In the genomic region with DNA sequence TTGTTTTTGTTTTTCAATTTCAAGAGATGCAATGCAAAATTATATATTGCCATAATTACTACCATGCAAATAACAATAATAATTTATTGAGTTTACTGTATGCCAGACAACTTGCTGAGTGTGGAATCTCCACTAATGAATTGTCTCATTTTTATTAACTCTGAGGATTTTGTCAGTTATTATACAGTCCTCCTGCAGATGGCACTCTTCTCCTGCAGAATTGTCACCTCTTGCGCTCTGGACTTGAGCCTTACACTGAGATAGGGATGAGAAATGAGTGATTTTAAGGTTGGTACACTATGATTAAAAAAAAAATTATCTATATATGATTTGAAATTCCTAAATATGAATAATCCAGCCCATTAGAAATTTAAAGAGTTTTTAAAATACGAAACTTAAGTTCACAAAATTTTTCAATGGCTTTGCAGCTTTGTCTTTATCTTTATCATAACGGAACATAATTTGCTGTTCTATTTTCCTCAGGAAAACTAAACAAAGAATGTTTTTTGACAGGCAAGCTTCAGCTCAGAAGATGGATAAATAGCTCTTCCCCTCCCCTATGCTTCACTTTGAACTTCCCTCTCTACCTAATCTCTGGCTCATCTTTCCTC, we compare ENCODE assay signal across 7 cellular contexts. TPM values are rescaled to one million over a fixed set of nuclear protein-coding genes. Genes with fewer than 3 reads are reported as not detected.
A peak's percentile ranks its signal among the peaks of the same experiment; 100 is the strongest.
DNase-seq lines count a peak whose midpoint lies in the region; ATAC-seq, FAIRE-seq and TF ChIP-seq lines count a peak whose summit lies in the region.

No MANE protein-coding gene starts in this region.

- H3K4me3 ChIP-seq in HL-60 (replicated peaks; ENCODE audit: insufficient read depth, low read length) (no peak overlapping the region), bronchial epithelial cell (ENCODE audit: low read depth, low read length) (no peak overlapping the region), transverse colon (no peak overlapping the region)

- peak; percentile 26 for TF ChIP-seq CTCF in HL-60 (IDR thresholded peaks at IDR 0.05; ENCODE audit: insufficient read depth, low read length)
- TF ChIP-seq CTCF in bronchial epithelial cell (IDR thresholded peaks at IDR 0.05; ENCODE audit: insufficient read depth, low read length, severe bottlenecking): peak; percentile 53
- TF ChIP-seq CTCF in transverse colon (IDR thresholded peaks at IDR 0.05): peak; percentile 65 to 78 (median 69)

- in situ Hi-C loops in G401 (cut with HindIII; ENCODE audit: low sequenced_read_pairs) (no loop called here), transverse colon (cut with MboI; ENCODE audit: low pct_ligation_motif_present in 1 of 4, low pct_unique_long_range_greater_than_20kb in 1 of 4, low sequenced_read_pairs in 3 of 4) (loop anchor here (10.0 to 25.0 kb wide), 2 partner anchors 1260 to 1263 kb away; no protein-coding TSS in a partner anchor)

- no peak for TF ChIP-seq POLR2A in transverse colon (IDR thresholded peaks at IDR 0.05)

- DNase-seq in G401 (ENCODE audit: low spot score): peak; percentile 75
- peak; percentile 23 to 51 for DNase-seq in HL-60 (ENCODE audit: low read depth in 1 of 2, low spot score in 1 of 2)
- peak; percentile 32 for DNase-seq in RCC 7860 (ENCODE audit: low spot score)
- DNase-seq in bronchial epithelial cell (ENCODE audit: low read depth): peak; percentile 42
- DNase-seq in kidney glomerular epithelial cell (lab: John Stamatoyannopoulos, UW): peak; percentile 61
- no peak for DNase-seq in transverse colon

- no peak for TF ChIP-seq EP300 in transverse colon (IDR thresholded peaks at IDR 0.05; ENCODE audit: low read depth)

- intact Hi-C loops in transverse colon (cut with DNase I; ENCODE audit: low total_unique reads): loop anchor here (5.0 kb wide), 1 partner anchor 1260 kb away; no protein-coding TSS in a partner anchor

- H3K27ac ChIP-seq in HL-60 (replicated peaks): no peak overlapping the region
- no peak overlapping the region for H3K27ac ChIP-seq in transverse colon

- FAIRE-seq in RCC 7860 (lab: Jason Lieb, UNC) (peak; percentile 75), bronchial epithelial cell (lab: Jason Lieb, UNC) (no peak)

- H3K4me1 ChIP-seq in transverse colon: no peaks in the 10 kb centered on the region

- H3K36me3 ChIP-seq in bronchial epithelial cell (ENCODE audit: control insufficient read depth, insufficient read depth, low read length) (no peaks in the 10 kb centered on the region), transverse colon (no peaks in the 10 kb centered on the region)

- ATAC-seq in GM19468 (IDR thresholded peaks at IDR 0.05; ENCODE audit: extremely low read depth, unreplicated experiment): peak; percentile 78

- H3K27me3 ChIP-seq in HL-60 (ENCODE audit: insufficient read depth, poor library complexity, severe bottlenecking): no peaks in the 10 kb centered on the region
- no peaks in the 10 kb centered on the region for H3K27me3 ChIP-seq in bronchial epithelial cell (ENCODE audit: control insufficient read depth, insufficient read depth, low read length)
- H3K27me3 ChIP-seq in transverse colon: no peaks in the 10 kb centered on the region

- 53 to 62% methylated on average over 3 of the region's 3 CpGs for WGBS in transverse colon (ENCODE audit: low coverage in 1 of 2), 2 donors

- H3K9me3 ChIP-seq in transverse colon: no peaks in the 10 kb centered on the region

RNA-seq across cellular contexts. Expression of a gene that starts 12.7 kb away (rescaled TPM):
- total RNA-seq in G401 (2014; rRNA removed; shearing (Covaris generic)): 10.0 and 22.0 TPM in 2 replicates
- total RNA-seq in bronchial epithelial cell: 17.4 and 18.6 TPM in 2 replicates
- total RNA-seq in transverse colon: 10 to 100 TPM in 3 of 4 donors, 1 to 10 TPM in 1; 4.0 to 13.1 (median 12.7) TPM
